1 cellular context compared by ENCODE assay signal in the genomic region with DNA sequence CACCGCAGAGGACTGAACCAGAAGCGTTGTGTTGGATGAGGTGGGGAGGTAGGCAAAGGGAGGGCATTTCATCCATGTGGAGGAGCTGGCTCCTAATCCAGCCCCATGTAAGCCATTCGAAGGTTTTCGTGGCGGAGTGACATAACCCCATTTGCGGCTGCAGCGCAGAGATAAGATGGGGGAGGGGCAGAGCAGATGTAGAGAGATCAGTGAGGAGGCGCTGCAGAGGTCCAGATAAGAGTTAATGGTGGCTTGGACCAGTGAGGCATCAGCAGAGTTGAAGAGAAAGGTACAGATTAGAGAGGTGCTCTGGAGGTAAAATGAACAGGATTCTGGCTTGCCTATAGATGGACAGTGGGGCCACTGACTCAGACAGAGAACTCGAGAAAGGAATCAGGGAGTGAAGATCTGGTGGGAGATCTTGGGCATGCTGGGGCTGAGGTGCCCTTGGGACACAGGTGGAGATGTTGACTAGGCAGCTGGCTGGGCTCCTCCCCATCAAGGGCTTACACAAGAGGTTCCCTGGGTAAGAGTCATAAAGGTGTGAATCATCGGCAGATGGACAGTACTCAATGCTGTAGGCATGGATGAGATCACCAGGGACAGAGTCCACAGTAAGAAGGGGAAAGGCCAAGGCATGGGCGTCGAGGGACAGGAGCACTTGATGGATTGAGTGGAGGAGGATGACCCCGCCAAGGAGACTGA.
TF ChIP-seq lines count a peak whose summit lies in the region.

No MANE protein-coding gene starts in this region.

TF ChIP-seq in GM23338, 12 proteins besides CTCF, POLR2A, EP300 and RAD21 (continued from another document):
- no peak for TF ChIP-seq ZNF462 (CRISPR knock-in tag; IDR thresholded peaks at IDR 0.05)
- no peak for TF ChIP-seq NANOG (IDR thresholded peaks at IDR 0.05; ENCODE audit: borderline replicate concordance)
- TF ChIP-seq EZH2phosphoT487 (IDR thresholded peaks at IDR 0.05; ENCODE audit: unreplicated experiment), result no peak
- TF ChIP-seq, protein P1, sequence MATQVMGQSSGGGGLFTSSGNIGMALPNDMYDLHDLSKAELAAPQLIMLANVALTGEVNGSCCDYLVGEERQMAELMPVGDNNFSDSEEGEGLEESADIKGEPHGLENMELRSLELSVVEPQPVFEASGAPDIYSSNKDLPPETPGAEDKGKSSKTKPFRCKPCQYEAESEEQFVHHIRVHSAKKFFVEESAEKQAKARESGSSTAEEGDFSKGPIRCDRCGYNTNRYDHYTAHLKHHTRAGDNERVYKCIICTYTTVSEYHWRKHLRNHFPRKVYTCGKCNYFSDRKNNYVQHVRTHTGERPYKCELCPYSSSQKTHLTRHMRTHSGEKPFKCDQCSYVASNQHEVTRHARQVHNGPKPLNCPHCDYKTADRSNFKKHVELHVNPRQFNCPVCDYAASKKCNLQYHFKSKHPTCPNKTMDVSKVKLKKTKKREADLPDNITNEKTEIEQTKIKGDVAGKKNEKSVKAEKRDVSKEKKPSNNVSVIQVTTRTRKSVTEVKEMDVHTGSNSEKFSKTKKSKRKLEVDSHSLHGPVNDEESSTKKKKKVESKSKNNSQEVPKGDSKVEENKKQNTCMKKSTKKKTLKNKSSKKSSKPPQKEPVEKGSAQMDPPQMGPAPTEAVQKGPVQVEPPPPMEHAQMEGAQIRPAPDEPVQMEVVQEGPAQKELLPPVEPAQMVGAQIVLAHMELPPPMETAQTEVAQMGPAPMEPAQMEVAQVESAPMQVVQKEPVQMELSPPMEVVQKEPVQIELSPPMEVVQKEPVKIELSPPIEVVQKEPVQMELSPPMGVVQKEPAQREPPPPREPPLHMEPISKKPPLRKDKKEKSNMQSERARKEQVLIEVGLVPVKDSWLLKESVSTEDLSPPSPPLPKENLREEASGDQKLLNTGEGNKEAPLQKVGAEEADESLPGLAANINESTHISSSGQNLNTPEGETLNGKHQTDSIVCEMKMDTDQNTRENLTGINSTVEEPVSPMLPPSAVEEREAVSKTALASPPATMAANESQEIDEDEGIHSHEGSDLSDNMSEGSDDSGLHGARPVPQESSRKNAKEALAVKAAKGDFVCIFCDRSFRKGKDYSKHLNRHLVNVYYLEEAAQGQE (IDR thresholded peaks at IDR 0.05; ENCODE audit: unreplicated experiment), result no peak
- no peak for TF ChIP-seq ZNF331 (CRISPR knock-in tag; IDR thresholded peaks at IDR 0.05; ENCODE audit: low read depth)
- TF ChIP-seq POLR2AphosphoS5 (IDR thresholded peaks at IDR 0.05; ENCODE audit: low read depth), result no peak
- TF ChIP-seq JUNB (IDR thresholded peaks at IDR 0.05; ENCODE audit: unreplicated experiment), result no peak
- no peak for TF ChIP-seq EZH2 (IDR thresholded peaks at IDR 0.05; ENCODE audit: low read depth, unreplicated experiment)
- TF ChIP-seq CREB1 (CRISPR knock-in tag; IDR thresholded peaks at IDR 0.05; ENCODE audit: low read depth), result no peak
